8 cellular contexts compared by ENCODE assay signal in the genomic region with DNA sequence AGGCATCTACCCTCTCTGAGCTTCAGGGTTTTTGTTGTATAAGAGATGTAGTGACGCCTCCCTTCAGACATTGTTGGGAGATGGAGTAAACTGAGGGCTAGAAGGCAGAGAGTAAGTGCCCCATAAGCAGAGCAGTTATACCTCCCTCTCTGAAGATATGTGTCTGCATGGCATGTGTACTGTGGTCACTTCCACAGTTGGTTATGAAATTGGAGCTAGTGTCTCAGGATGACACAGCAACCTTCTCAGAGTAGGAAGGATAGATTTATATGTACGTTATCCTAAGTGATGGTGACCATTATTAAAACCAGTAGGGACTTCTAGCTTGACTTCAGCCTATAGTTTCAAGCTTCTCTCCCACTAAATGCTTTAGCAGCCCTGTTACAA. TPM values are rescaled to one million over a fixed set of nuclear protein-coding genes. Genes with fewer than 3 reads are reported as not detected.
A peak's percentile ranks its signal among the peaks of the same experiment; 100 is the strongest.
DNase-seq lines count a peak whose midpoint lies in the region; ATAC-seq, FAIRE-seq and TF ChIP-seq lines count a peak whose summit lies in the region.
"Had no signal": no experiment of that assay in that cellular context is flagged by ENCODE, and none has a peak within 500 bp of the region (broad histone marks: within the 10 kb centered on the region; RNA-seq: fewer than 3 reads in every experiment).

No MANE protein-coding gene starts in this region.

- H3K4me3 ChIP-seq in Loucy (ENCODE audit: low read length, poor library complexity, severe bottlenecking) (peak overlapping the region; percentile 63), astrocyte (ENCODE audit: insufficient read depth, low read depth, low read length) (no peak overlapping the region), parathyroid adenoma (ENCODE audit: low read depth, low read length) (peak overlapping the region; percentile 13)

- H3K4me2 ChIP-seq in Loucy (ENCODE audit: low read depth, low read length, poor library complexity, severe bottlenecking) (peak overlapping the region; percentile 74), astrocyte (ENCODE audit: low read length) (no peak overlapping the region), parathyroid adenoma (ENCODE audit: low read length) (peak overlapping the region; percentile 46)

- no peak overlapping the region for H3K27ac Mint-ChIP-seq in astrocyte (ENCODE audit: unreplicated experiment)

- TF ChIP-seq CTCF in Loucy (conservative IDR thresholded peaks at IDR 0.05; ENCODE audit: low read length) (no peak), astrocyte (IDR thresholded peaks at IDR 0.05; ENCODE audit: insufficient read depth, low read depth, low read length) (no peak), parathyroid adenoma (IDR thresholded peaks at IDR 0.05) (no peak)

- peaks cover 93% of the 10 kb centered on the region for H3K4me1 ChIP-seq in Loucy (ENCODE audit: insufficient read depth, low read length, poor library complexity, severe bottlenecking)
- H3K4me1 ChIP-seq in astrocyte (ENCODE audit: insufficient read depth, low read length): peaks cover 4% of the 10 kb centered on the region
- peaks cover 40% of the 10 kb centered on the region for H3K4me1 ChIP-seq in parathyroid adenoma

- H3K9me3 ChIP-seq in Loucy (ENCODE audit: insufficient read depth, low read depth, low read length) (no peaks in the 10 kb centered on the region), astrocyte (ENCODE audit: insufficient read depth, low read depth, low read length) (no peaks in the 10 kb centered on the region), parathyroid adenoma (ENCODE audit: control insufficient read depth, low read length) (no peaks in the 10 kb centered on the region)

- peaks cover 6% of the 10 kb centered on the region; the same call in 1 of the 2 replicates for H3K36me3 ChIP-seq in Loucy (ENCODE audit: insufficient read depth, low read length)
- no peaks in the 10 kb centered on the region for H3K36me3 ChIP-seq in astrocyte (ENCODE audit: insufficient read depth, low read length)
- no peaks in the 10 kb centered on the region for H3K36me3 ChIP-seq in parathyroid adenoma (ENCODE audit: control insufficient read depth, insufficient read depth, low read length)

- H3K27me3 ChIP-seq in Loucy (ENCODE audit: insufficient read depth, low read length, poor library complexity, severe bottlenecking) (no peaks in the 10 kb centered on the region), astrocyte (ENCODE audit: insufficient read depth, low read length) (no peaks in the 10 kb centered on the region), parathyroid adenoma (ENCODE audit: control insufficient read depth, insufficient read depth, low read length) (no peaks in the 10 kb centered on the region)

- FAIRE-seq in astrocyte (lab: Jason Lieb, UNC): no peak

- H3K27me3 Mint-ChIP-seq in astrocyte (ENCODE audit: low read depth, unreplicated experiment): peaks cover 2% of the 10 kb centered on the region

- H3F3A ChIP-seq in Loucy (ENCODE audit: low read depth): peaks cover 15% of the 10 kb centered on the region; the same call in 1 of the 2 replicates

- H4K20me1 ChIP-seq in Loucy (ENCODE audit: insufficient read depth, low read length, poor library complexity, severe bottlenecking) (no peaks in the 10 kb centered on the region), astrocyte (ENCODE audit: insufficient read depth, low read length) (peaks cover 49% of the 10 kb centered on the region)

- ATAC-seq in GM19395 (IDR thresholded peaks at IDR 0.05; ENCODE audit: unreplicated experiment): peak; percentile 4
- no peak for ATAC-seq in GM18498 (IDR thresholded peaks at IDR 0.05; ENCODE audit: unreplicated experiment)

- H3K27ac ChIP-seq in astrocyte (ENCODE audit: low read depth, low read length) (no peak overlapping the region), parathyroid adenoma (peak overlapping the region; percentile 92)

- no peak overlapping the region for H2AFZ ChIP-seq in Loucy (ENCODE audit: low read length)
- no peak overlapping the region for H2AFZ ChIP-seq in astrocyte (ENCODE audit: low read depth, low read length)
- H2AFZ ChIP-seq in parathyroid adenoma: peak overlapping the region; percentile 4

- H3K9me3 Mint-ChIP-seq in astrocyte (ENCODE audit: unreplicated experiment): no peaks in the 10 kb centered on the region

- no peaks in the 10 kb centered on the region for H3K36me3 Mint-ChIP-seq in astrocyte (ENCODE audit: low read depth, unreplicated experiment)

- H3K9ac ChIP-seq in Loucy (ENCODE audit: low read depth, low read length, poor library complexity, severe bottlenecking): peak overlapping the region; percentile 84
- no peak overlapping the region for H3K9ac ChIP-seq in astrocyte (ENCODE audit: low read length)
- no peak overlapping the region for H3K9ac ChIP-seq in parathyroid adenoma

- peaks cover 13% of the 10 kb centered on the region for H3K4me1 Mint-ChIP-seq in astrocyte (ENCODE audit: low read depth, unreplicated experiment)

- DNase-seq in astrocyte (ENCODE audit: low read depth): peak; percentile 33
- DNase-seq in mesenteric fat pad (ENCODE audit: low spot score): no peak
- DNase-seq in dedifferentiated amniotic fluid mesenchymal stem cell (ENCODE audit: extremely low spot score): no peak
- DNase-seq: NCI-H446 had no signal

- no peaks in the 10 kb centered on the region for H3K9me2 ChIP-seq in Loucy (replicated peaks; ENCODE audit: low read depth, low read length)

- H3K79me2 ChIP-seq in Loucy (ENCODE audit: insufficient read depth, low read length) (peaks cover 80% of the 10 kb centered on the region), astrocyte (ENCODE audit: insufficient read depth, low read length) (peaks cover 60% of the 10 kb centered on the region), parathyroid adenoma (peaks cover 39% of the 10 kb centered on the region)

- H3K4me3 Mint-ChIP-seq in astrocyte (ENCODE audit: unreplicated experiment): no peak overlapping the region

RNA-seq across cellular contexts. Expression of a gene that starts 17.9 kb away (rescaled TPM):
- total RNA-seq in astrocyte (10.3 and 10.5 TPM in 2 replicates), mesenteric fat pad (32.2 TPM)

RNA-seq across cellular contexts. Expression of a gene that starts 44.3 kb away (rescaled TPM):
- total RNA-seq in astrocyte (7.3 and 7.7 TPM in 2 replicates), mesenteric fat pad (7.6 TPM)

RNA-seq across cellular contexts. Expression of a gene that starts 44.6 kb away (rescaled TPM):
- total RNA-seq in astrocyte (19.0 and 22.2 TPM in 2 replicates), mesenteric fat pad (16.1 TPM)
